ENCODE assay signal across 8 cellular contexts in the genomic region with DNA sequence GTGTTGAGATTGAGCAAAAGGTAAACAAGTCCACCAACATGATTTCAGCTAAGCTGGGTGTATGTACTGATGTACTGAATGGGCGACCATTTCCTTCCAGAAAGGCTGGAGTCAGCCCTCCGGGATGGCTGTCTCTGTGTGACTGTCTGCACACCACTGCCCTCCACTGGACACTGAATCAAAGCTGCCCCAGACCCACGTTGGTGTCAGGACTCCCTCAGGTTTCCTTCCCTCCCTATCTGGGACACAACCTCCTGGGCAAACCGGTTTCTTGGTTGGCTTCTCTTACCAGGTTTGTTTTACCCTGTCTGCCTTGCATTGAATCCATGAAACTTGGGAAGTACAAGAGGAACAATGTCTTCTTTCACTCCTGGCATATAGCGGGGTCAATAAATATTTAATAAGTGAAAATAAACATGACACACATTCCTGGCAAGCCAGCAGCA. TPM values are rescaled to one million over a fixed set of nuclear protein-coding genes. Genes with fewer than 3 reads are reported as not detected.
DNase-seq lines count a peak whose midpoint lies in the region; ATAC-seq and TF ChIP-seq lines count a peak whose summit lies in the region.

No MANE protein-coding gene starts in this region.

- no peaks in the 10 kb centered on the region for H3K36me3 ChIP-seq in mucosa of descending colon (ENCODE audit: low read depth)

- DNase-seq in DMS 273 treated with DMSO at 0.1 percent for 48 hours (lab: John Stamatoyannopoulos, UW): peak; percentile 60
- peak; percentile 82 for DNase-seq in NCI-H1436 treated with DMSO at 0.1 percent for 48 hours (lab: John Stamatoyannopoulos, UW)
- DNase-seq in SW 1271 (lab: John Stamatoyannopoulos, UW): peak; percentile 21 to 59
- DNase-seq in mucosa of descending colon: peak; percentile 78 to 90 (median 84)
- no peak for DNase-seq in activated T-helper 2 cell treated with anti-CD3 and anti-CD28 coated beads, Interferon-gamma antibody, Interleukin-2, Interleukin-4, amounts not matched to agents 10 μg/mL and 5 μg/mL and 100 μg/mL, durations not matched to agents 14 hours and 24 hours and 36 hours (ENCODE audit: low spot score)

- no peak overlapping the region for H3K4me3 ChIP-seq in mucosa of descending colon

- no peaks in the 10 kb centered on the region for H3K36me3 Mint-ChIP-seq in activated T-helper 2 cell treated with anti-CD3 and anti-CD28 coated beads, Interferon-gamma antibody, Interleukin-2, Interleukin-4, amounts not matched to agents 10 μg/mL and 5 μg/mL and 100 μg/mL, durations not matched to agents 14 hours and 24 hours and 36 hours (ENCODE audit: low read depth)

- no peaks in the 10 kb centered on the region for H3K9me3 Mint-ChIP-seq in activated T-helper 2 cell treated with anti-CD3 and anti-CD28 coated beads, Interferon-gamma antibody, Interleukin-2, Interleukin-4, amounts not matched to agents 10 μg/mL and 5 μg/mL and 100 μg/mL, durations not matched to agents 14 hours and 24 hours and 36 hours

- H3K4me3 Mint-ChIP-seq in activated T-helper 2 cell treated with anti-CD3 and anti-CD28 coated beads, Interferon-gamma antibody, Interleukin-2, Interleukin-4, amounts not matched to agents 10 μg/mL and 5 μg/mL and 100 μg/mL, durations not matched to agents 14 hours and 24 hours and 36 hours (ENCODE audit: low read depth): no peak overlapping the region

- peaks cover 19% of the 10 kb centered on the region for H3K4me1 ChIP-seq in mucosa of descending colon (ENCODE audit: low read depth)

- H3K27me3 Mint-ChIP-seq in activated T-helper 2 cell treated with anti-CD3 and anti-CD28 coated beads, Interferon-gamma antibody, Interleukin-2, Interleukin-4, amounts not matched to agents 10 μg/mL and 5 μg/mL and 100 μg/mL, durations not matched to agents 14 hours and 24 hours and 36 hours (ENCODE audit: low read depth): peaks cover 2% of the 10 kb centered on the region

- intact Hi-C loops in mucosa of descending colon (cut with DNase I, micrococcal nuclease): loop anchor here (5.0 to 10.0 kb wide), 2 partner anchors 218 to 295 kb away; no protein-coding TSS in a partner anchor
- intact Hi-C loops in activated T-helper 2 cell treated with anti-CD3 and anti-CD28 coated beads, Interferon-gamma antibody, Interleukin-2, Interleukin-4, amounts not matched to agents 10 μg/mL and 5 μg/mL and 100 μg/mL, durations not matched to agents 14 hours and 24 hours and 36 hours (cut with micrococcal nuclease): loop anchor here (2.0 kb wide), 1 partner anchor 298 kb away; no protein-coding TSS in a partner anchor

- H3K27ac ChIP-seq in temporal lobe (ENCODE audit: low read depth, low read length): peak overlapping the region; percentile 47

- ATAC-seq in GM21825 (IDR thresholded peaks at IDR 0.05; ENCODE audit: unreplicated experiment) (peak; percentile 64), esophagus mucosa (peak; percentile 95), mucosa of descending colon (peak; percentile 96)

- TF ChIP-seq CTCF in mucosa of descending colon (IDR thresholded peaks at IDR 0.05): peak; percentile 50

- no peak overlapping the region for H3K27ac Mint-ChIP-seq in activated T-helper 2 cell treated with anti-CD3 and anti-CD28 coated beads, Interferon-gamma antibody, Interleukin-2, Interleukin-4, amounts not matched to agents 10 μg/mL and 5 μg/mL and 100 μg/mL, durations not matched to agents 14 hours and 24 hours and 36 hours

- peaks cover 3% of the 10 kb centered on the region for H3K4me1 Mint-ChIP-seq in activated T-helper 2 cell treated with anti-CD3 and anti-CD28 coated beads, Interferon-gamma antibody, Interleukin-2, Interleukin-4, amounts not matched to agents 10 μg/mL and 5 μg/mL and 100 μg/mL, durations not matched to agents 14 hours and 24 hours and 36 hours (ENCODE audit: low read depth)

- H3K9me3 ChIP-seq in mucosa of descending colon: no peaks in the 10 kb centered on the region

RNA-seq across cellular contexts. Expression of a gene that starts 5.3 kb away (rescaled TPM):
- total RNA-seq in esophagus mucosa (156 TPM), mucosa of descending colon (100 to 1,000 TPM; 168 to 208 (median 187) TPM), temporal lobe (274 TPM)
- total RNA-seq in activated T-helper 2 cell treated with anti-CD3 and anti-CD28 coated beads, Interferon-gamma antibody, Interleukin-2, Interleukin-4, amounts not matched to agents 10 μg/mL and 5 μg/mL and 100 μg/mL, durations not matched to agents 14 hours and 24 hours and 36 hours: 255 and 270 TPM in 2 replicates

RNA-seq across cellular contexts. Expression of a gene that starts 37.6 kb away (rescaled TPM):
- total RNA-seq in esophagus mucosa: 89.7 TPM
- 10 to 100 TPM; 48.8 to 86.3 (median 68.0) TPM for total RNA-seq in mucosa of descending colon
- 11.1 TPM for total RNA-seq in temporal lobe
- total RNA-seq in activated T-helper 2 cell treated with anti-CD3 and anti-CD28 coated beads, Interferon-gamma antibody, Interleukin-2, Interleukin-4, amounts not matched to agents 10 μg/mL and 5 μg/mL and 100 μg/mL, durations not matched to agents 14 hours and 24 hours and 36 hours: 2.2 and 2.9 TPM in 2 replicates
